ENCODE assay signal across 11 cellular contexts in the genomic region with DNA sequence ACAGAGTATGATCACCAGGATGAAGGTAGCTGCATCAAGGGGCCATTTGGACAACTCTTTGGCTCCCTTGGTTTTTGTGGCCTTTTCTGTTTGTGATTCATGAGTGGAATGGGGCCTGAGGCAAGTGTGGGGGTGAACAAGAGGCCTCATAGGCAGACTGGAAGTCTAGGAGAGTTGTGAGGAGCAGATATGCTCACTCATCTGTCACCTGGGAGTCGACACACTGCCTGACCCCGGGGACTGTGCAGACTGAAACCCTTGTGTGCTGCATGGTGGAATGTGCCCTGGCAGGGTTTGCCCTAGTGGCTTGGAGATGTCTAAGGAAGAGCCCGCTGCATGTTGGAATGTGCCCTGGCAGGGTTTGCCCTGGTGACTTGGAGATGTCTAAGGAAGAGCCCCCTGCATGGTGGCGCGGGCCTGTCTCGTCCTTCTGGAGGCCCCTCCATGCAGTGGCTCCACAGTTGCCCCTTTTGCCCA. TPM values are rescaled to one million over a fixed set of nuclear protein-coding genes. Genes with fewer than 3 reads are reported as not detected.
DNase-seq lines count a peak whose midpoint lies in the region; ATAC-seq and TF ChIP-seq lines count a peak whose summit lies in the region.
"Had no signal": no experiment of that assay in that cellular context is flagged by ENCODE, and none has a peak within 500 bp of the region (broad histone marks: within the 10 kb centered on the region; RNA-seq: fewer than 3 reads in every experiment).

No MANE protein-coding gene starts in this region.

- intact Hi-C loops in Right ventricle myocardium superior (cut with DNase I) = no loop called here
- intact Hi-C loops in Right ventricle myocardium inferior (cut with DNase I) = loop anchor here (5.0 kb wide), 2 partner anchors 130 to 145 kb away; no protein-coding TSS in a partner anchor
- intact Hi-C loops in vagina (cut with DNase I) = no loop called here
- intact Hi-C loops in gastrocnemius medialis (cut with DNase I; ENCODE audit: low total_unique reads) = no loop called here
- intact Hi-C loops in testis (cut with DNase I; ENCODE audit: low total_unique reads) = loop anchor here (5.0 kb wide), 1 partner anchor 70 kb away; the partner anchor contains the start of gene KLHL22

- DNase-seq in Right ventricle myocardium superior (peak; percentile 30), Right ventricle myocardium inferior (ENCODE audit: missing footprints) (no peak), kidney glomerular epithelial cell (lab: John Stamatoyannopoulos, UW) (peak; percentile 58), vagina (ENCODE audit: extremely low spot score in 2 of 2) (no peak), gastrocnemius medialis (no peak), testis (no peak)
- DNase-seq: NCI-H526 treated with DMSO at 0.1 percent for 48 hours had no signal

- peaks cover 66% of the 10 kb centered on the region for H3K4me1 ChIP-seq in vagina
- H3K4me1 ChIP-seq in gastrocnemius medialis = peaks cover 12 to 20% of the 10 kb centered on the region in 2 donors
- H3K4me1 ChIP-seq in testis = peaks cover 19% of the 10 kb centered on the region

- H3K27ac ChIP-seq in vagina (peak overlapping the region; percentile 71), gastrocnemius medialis (peak overlapping the region in 2 of 4 donors; percentile 82 to 87), testis (no peak overlapping the region)
- H3K27ac ChIP-seq: HL-60 had no signal

- peak overlapping the region in 4 of 5 experiments; percentile 21 to 69 (median 56) for H3K27ac Mint-ChIP-seq in brain

- in situ Hi-C loops in gastrocnemius medialis (cut with MboI; ENCODE audit: low sequenced_read_pairs in 4 of 4) = loop anchor here in 1 of 4 donors (10.0 kb wide), 1 partner anchor 63 kb away; the partner anchor contains the start of gene MED15

- TF ChIP-seq CTCF in brain (conservative IDR thresholded peaks at IDR 0.05) (no peak), vagina (IDR thresholded peaks at IDR 0.05) (no peak), gastrocnemius medialis (IDR thresholded peaks at IDR 0.05 in 4 of 5, conservative IDR thresholded peaks at IDR 0.05 in 1 of 5) (no peak), testis (IDR thresholded peaks at IDR 0.05) (no peak)

- no peak for ATAC-seq in Right ventricle myocardium superior (ENCODE audit: poor library complexity)
- ATAC-seq in Right ventricle myocardium inferior = no peak
- ATAC-seq in gastrocnemius medialis = no peak
- no peak for ATAC-seq in HG02938 (IDR thresholded peaks at IDR 0.05; ENCODE audit: unreplicated experiment)

- H3K9me3 Mint-ChIP-seq in brain = no peaks in the 10 kb centered on the region
- H3K9me3 Mint-ChIP-seq: stimulated activated naive CD8-positive, alpha-beta T cell treated with anti-CD3 and anti-CD28 coated beads, Interleukin-15, Interleukin-2, amounts not matched to agents 100 ng/mL and 50 ng/mL, for 24 hours had no signal

- H3K36me3 ChIP-seq in vagina = peaks cover 0 to 49% of the 10 kb centered on the region in 2 donors
- H3K36me3 ChIP-seq in gastrocnemius medialis = peaks cover 0 to 60% of the 10 kb centered on the region in 2 donors
- H3K36me3 ChIP-seq in testis (ENCODE audit: low read depth, missing control alignments) = no peaks in the 10 kb centered on the region

- peaks cover 69% of the 10 kb centered on the region for H3K36me3 Mint-ChIP-seq in brain

- WGBS in testis, 2 donors = 85 to 100% methylated on average over 2 to 6 of the region's 6 CpGs

- H3K4me1 Mint-ChIP-seq in brain = no peaks in the 10 kb centered on the region

- H3K27me3 ChIP-seq in vagina = no peaks in the 10 kb centered on the region
- no peaks in the 10 kb centered on the region for H3K27me3 ChIP-seq in gastrocnemius medialis
- H3K27me3 ChIP-seq in testis = no peaks in the 10 kb centered on the region

- no peak overlapping the region for H3K4me3 ChIP-seq in vagina
- no peak overlapping the region for H3K4me3 ChIP-seq in gastrocnemius medialis
- no peak overlapping the region for H3K4me3 ChIP-seq in testis

- H3K4me3 Mint-ChIP-seq in brain = no peak overlapping the region
- H3K4me3 Mint-ChIP-seq: stimulated activated naive CD8-positive, alpha-beta T cell treated with anti-CD3 and anti-CD28 coated beads, Interleukin-15, Interleukin-2, amounts not matched to agents 100 ng/mL and 50 ng/mL, for 24 hours had no signal

- TF ChIP-seq POLR2A in vagina (IDR thresholded peaks at IDR 0.05) (no peak), gastrocnemius medialis (IDR thresholded peaks at IDR 0.05) (no peak), testis (IDR thresholded peaks at IDR 0.05) (no peak)

- H3K9me3 ChIP-seq in vagina = no peaks in the 10 kb centered on the region
- H3K9me3 ChIP-seq in gastrocnemius medialis = no peaks in the 10 kb centered on the region
- H3K9me3 ChIP-seq in testis = no peaks in the 10 kb centered on the region

- H3K27me3 Mint-ChIP-seq in brain = no peaks in the 10 kb centered on the region
- H3K27me3 Mint-ChIP-seq: stimulated activated naive CD8-positive, alpha-beta T cell treated with anti-CD3 and anti-CD28 coated beads, Interleukin-15, Interleukin-2, amounts not matched to agents 100 ng/mL and 50 ng/mL, for 24 hours had no signal

RNA-seq across cellular contexts. Expression of gene MED15, which starts 60.0 kb away (rescaled TPM):
- total RNA-seq in Right ventricle myocardium superior (36.3 TPM), Right ventricle myocardium inferior (38.1 TPM), vagina (72.2 TPM), gastrocnemius medialis (10 to 100 TPM; 37.5 to 69.4 (median 52.7) TPM), testis (100 to 1,000 TPM in 1 of 2 donors, 10 to 100 TPM in 1; 81.6 to 101 TPM)
- polyA plus RNA-seq in brain (ENCODE audit: insufficient read depth, low read depth, low replicate concordance) (50.1 TPM), testis (ENCODE audit: insufficient read depth, low read depth, low replicate concordance) (71.0 TPM)

Comparison
In these comparisons a context has a peak if more than half of its experiments do, and no peak if none do; other contexts are left out.
1. DNase-seq: peak in Right ventricle myocardium superior (single experiment) and kidney glomerular epithelial cell (single experiment); none in Right ventricle myocardium inferior (single experiment), vagina (0 of 2), gastrocnemius medialis (0 of 2) and testis (single experiment).
2. intact Hi-C loops: an anchor here in Right ventricle myocardium inferior (5.0 kb wide) and testis (5.0 kb wide); none called in Right ventricle myocardium superior, vagina and gastrocnemius medialis.